ENCODE assay signal across 22 cellular contexts in genomic region chr9:136466155-136466541, GRCh38. TPM values are rescaled to one million over a fixed set of nuclear protein-coding genes. Genes with fewer than 3 reads are reported as not detected.
A peak's percentile ranks its signal among the peaks of the same experiment; 100 is the strongest.
DNase-seq lines count a peak whose midpoint lies in the region; ATAC-seq, FAIRE-seq and TF ChIP-seq lines count a peak whose summit lies in the region.
"Had no signal": no experiment of that assay in that cellular context is flagged by ENCODE, and none has a peak within 500 bp of the region (broad histone marks: within the 10 kb centered on the region; RNA-seq: fewer than 3 reads in every experiment).

No MANE protein-coding gene starts in this region.

- intact Hi-C loops in mammary epithelial cell (cut with micrococcal nuclease) (no loop called here), MCF 10A (cut with micrococcal nuclease) (no loop called here), K562 (cut with micrococcal nuclease) (no loop called here)

- CTCF ChIA-PET in mammary epithelial cell (lab: Charles Lee; ENCODE audit: low non-redundant PET) (no interaction called here), MCF 10A (lab: Yijun Ruan, JAX) (no interaction called here), RWPE1 (lab: Yijun Ruan, JAX) (no interaction called here), K562 (lab: Yijun Ruan, JAX; ENCODE audit: low intra/inter-chr PET ratio) (no interaction called here)

- in situ Hi-C loops in mammary epithelial cell (cut with MboI; ENCODE audit: low sequenced_read_pairs in 2 of 2): no loop called here
- in situ Hi-C loops in K562 (cut with MboI): no loop called here

- H3K9me1 ChIP-seq in K562 (ENCODE audit: control insufficient read depth, insufficient read depth, low read length): no peaks in the 10 kb centered on the region

- no peaks in the 10 kb centered on the region for H3K27me3 Mint-ChIP-seq in MCF 10A (ENCODE audit: insufficient read depth, unreplicated experiment)
- H3K27me3 Mint-ChIP-seq: B cell; CD4-positive, CD25-positive, alpha-beta regulatory T cell had no signal

- FAIRE-seq in K562 (lab: Jason Lieb, UNC): no peak
- FAIRE-seq: A204.1, G401.6, GM18507, H54 had no signal

- 97% methylated on average over 26 of the region's 30 CpGs for WGBS in mammary epithelial cell (ENCODE audit: low coverage, missing lambda C conversion rate)
- WGBS in K562 (ENCODE audit: insufficient coverage, low coverage, missing lambda C conversion rate): 95% methylated on average over 17 of the region's 30 CpGs

- BruUV-seq in mammary epithelial cell (replicated peaks; lab: Mats Ljungman, UMichigan) (TSS peak; percentile 22), MCF 10A (replicated peaks; lab: Mats Ljungman, UMichigan) (no TSS peak), K562 (replicated peaks; lab: Mats Ljungman, UMichigan) (no TSS peak)

- no peaks in the 10 kb centered on the region for H3K4me1 Mint-ChIP-seq in MCF 10A (ENCODE audit: insufficient read depth, unreplicated experiment)
- H3K4me1 Mint-ChIP-seq: B cell had no signal

- H3K9ac ChIP-seq in mammary epithelial cell (ENCODE audit: insufficient read depth, low read length): no peak overlapping the region
- H3K9ac ChIP-seq in K562 (ENCODE audit: insufficient read depth in 1 of 2, low read depth in 2 of 2, low read length in 2 of 2): no peak overlapping the region
- H3K9ac ChIP-seq: BLaER1 had no signal

- H3K27me3 ChIP-seq in mammary epithelial cell (ENCODE audit: insufficient read depth, low read length): no peaks in the 10 kb centered on the region
- no peaks in the 10 kb centered on the region for H3K27me3 ChIP-seq in K562 (ENCODE audit: control insufficient read depth in 2 of 2, insufficient read depth in 2 of 2, low read length in 2 of 2)
- H3K27me3 ChIP-seq: BLaER1 had no signal

- H3K27ac Mint-ChIP-seq in MCF 10A (ENCODE audit: low read depth, unreplicated experiment): no peak overlapping the region
- H3K27ac Mint-ChIP-seq: B cell; CD8-positive, alpha-beta T cell; HFFc6 had no signal

- dilution Hi-C loops in mammary epithelial cell (cut with HindIII; ENCODE audit: low sequenced_read_pairs): no loop called here

- H3K4me1 ChIP-seq in mammary epithelial cell (ENCODE audit: insufficient read depth, low read length) (no peaks in the 10 kb centered on the region), K562 (replicated peaks in 1 of 2; ENCODE audit: control insufficient read depth in 2 of 2, insufficient read depth in 2 of 2, low read length in 2 of 2) (peaks cover 0 to 7% of the 10 kb centered on the region in 2 experiments; a peak in 3 of 5 replicates)
- H3K4me1 ChIP-seq: BLaER1, Caco-2, HAP-1 had no signal

- TF ChIP-seq POLR2A in K562 (conservative IDR thresholded peaks at IDR 0.05): no peak

- H3K4me3 Mint-ChIP-seq in MCF 10A (ENCODE audit: unreplicated experiment): no peak overlapping the region
- H3K4me3 Mint-ChIP-seq: B cell; CD4-positive, CD25-positive, alpha-beta regulatory T cell; CD8-positive, alpha-beta T cell; HFFc6 had no signal

- H3K9me3 Mint-ChIP-seq in MCF 10A (ENCODE audit: unreplicated experiment): no peaks in the 10 kb centered on the region
- H3K9me3 Mint-ChIP-seq: CD4-positive, CD25-positive, alpha-beta regulatory T cell; CD8-positive, alpha-beta T cell; HFFc6 had no signal

- TF ChIP-seq CTCF in mammary epithelial cell (conservative IDR thresholded peaks at IDR 0.05 in 1 of 2, IDR thresholded peaks at IDR 0.05 in 1 of 2; ENCODE audit: extremely low read depth in 1 of 2, insufficient read depth in 1 of 2, low read depth in 1 of 2, low read length in 2 of 2) (no peak), MCF 10A (IDR thresholded peaks at IDR 0.05; ENCODE audit: unreplicated experiment) (no peak), RWPE1 (conservative IDR thresholded peaks at IDR 0.05; ENCODE audit: low read depth) (no peak), K562 (IDR thresholded peaks at IDR 0.05 in 2 of 3, conservative IDR thresholded peaks at IDR 0.05 in 1 of 3; ENCODE audit: insufficient read depth in 2 of 3, low read depth in 1 of 3, low read length in 3 of 3) (no peak)

- TF ChIP-seq RAD21 in K562 (CRISPR knock-in tag; conservative IDR thresholded peaks at IDR 0.05 in 1 of 2, IDR thresholded peaks at IDR 0.05 in 1 of 2): no peak

- DNase-seq in mammary epithelial cell (no peak), MCF 10A (ENCODE audit: unreplicated experiment) (no peak), RWPE1 (ENCODE audit: low spot score) (no peak), K562 (ENCODE audit: extremely low read depth in 1 of 4, low spot score in 3 of 4) (no peak), hepatic stellate cell (ENCODE audit: low spot score) (no peak)
- DNase-seq: Caco-2; CD4-positive, CD25-positive, alpha-beta regulatory T cell; CD8-positive, alpha-beta T cell; DMS153; DND-41; GOT3; HFFc6 had no signal

- H3K79me2 ChIP-seq in mammary epithelial cell (ENCODE audit: insufficient read depth, low read length) (peaks cover 63% of the 10 kb centered on the region), K562 (ENCODE audit: control insufficient read depth, insufficient read depth, low read length) (peaks cover 17% of the 10 kb centered on the region; the same call in 1 of the 3 replicates)

- ATAC-seq in K562 (no peak), GM21737 (IDR thresholded peaks at IDR 0.05; ENCODE audit: unreplicated experiment) (no peak)
- ATAC-seq: CD8-positive, alpha-beta T cell had no signal

- H3K27ac ChIP-seq in mammary epithelial cell (ENCODE audit: insufficient read depth, low read depth, low read length): no peak overlapping the region
- peak overlapping the region; percentile 6; the same call in 1 of the 2 replicates for H3K27ac ChIP-seq in RWPE1
- H3K27ac ChIP-seq in K562 (ENCODE audit: extremely low read depth, low read depth, low read length): no peak overlapping the region
- H3K27ac ChIP-seq: 22Rv1, BLaER1, C4-2B had no signal

- no peak for TF ChIP-seq EP300 in K562 (IDR thresholded peaks at IDR 0.05; ENCODE audit: low read length)

- H3K9me3 ChIP-seq in mammary epithelial cell (replicated peaks; ENCODE audit: insufficient read depth, low read length): no peaks in the 10 kb centered on the region
- no peaks in the 10 kb centered on the region for H3K9me3 ChIP-seq in K562 (replicated peaks; ENCODE audit: control insufficient read depth, insufficient read depth, low read depth, low read length)
- H3K9me3 ChIP-seq: BLaER1, Caco-2, HAP-1 had no signal

- H2AFZ ChIP-seq in mammary epithelial cell (ENCODE audit: low read depth, low read length) (no peak overlapping the region), K562 (ENCODE audit: low read depth, low read length) (no peak overlapping the region)

- peaks cover 49% of the 10 kb centered on the region for H3K36me3 ChIP-seq in mammary epithelial cell (ENCODE audit: insufficient read depth, low read length)
- H3K36me3 ChIP-seq in K562 (ENCODE audit: control insufficient read depth, insufficient read depth, low read length): peaks cover 97% of the 10 kb centered on the region

- no peak overlapping the region for H3K4me2 ChIP-seq in mammary epithelial cell (ENCODE audit: insufficient read depth, low read depth, low read length)
- no peak overlapping the region for H3K4me2 ChIP-seq in K562 (ENCODE audit: insufficient read depth, low read length)
- H3K4me2 ChIP-seq: BLaER1 had no signal

- H3K4me3 ChIP-seq in mammary epithelial cell (replicated peaks in 1 of 3; ENCODE audit: insufficient read depth in 1 of 3, low read depth in 2 of 3, low read length in 3 of 3) (no peak overlapping the region), K562 (no peak overlapping the region)
- H3K4me3 ChIP-seq: BLaER1, HAP-1 had no signal

- H4K20me1 ChIP-seq in mammary epithelial cell (ENCODE audit: insufficient read depth, low read length): no peaks in the 10 kb centered on the region
- peaks cover 16% of the 10 kb centered on the region for H4K20me1 ChIP-seq in K562 (replicated peaks; ENCODE audit: control insufficient read depth, insufficient read depth, low read length)

- POLR2A ChIA-PET in MCF 10A (lab: Yijun Ruan, JAX) (no interaction called here), RWPE1 (lab: Yijun Ruan, JAX; ENCODE audit: low non-redundant PET) (no interaction called here), K562 (lab: Yijun Ruan, JAX) (interaction anchor here (0.5 kb wide), 1 partner anchor 15 kb away, joined by 3 read pairs; no protein-coding TSS in a partner anchor)

- peaks cover 96% of the 10 kb centered on the region for H3K36me3 Mint-ChIP-seq in MCF 10A (ENCODE audit: insufficient read depth, unreplicated experiment)

RNA-seq across cellular contexts. Expression of gene SEC16A, which starts 16.7 kb away (rescaled TPM):
- total RNA-seq in mammary epithelial cell (100 to 1,000 TPM in 1 of 2 donors, 10 to 100 TPM in 1; 66.0 to 106 TPM), MCF 10A (2022) (85.8 and 88.8 TPM in 2 replicates), K562 (2014; rRNA removed) (17.1 and 20.1 TPM in 2 replicates), K562 (2014; rRNA removed; fragmentation: Illumina TruSeq; extraction: Trizol) (9.1 and 9.3 TPM in 2 replicates), K562 (2015; rRNA removed; fragmentation: Illumina TruSeq; extraction: Trizol) (8.7 and 11.1 TPM in 2 replicates), K562 (2021) (56.1 and 62.8 TPM in 2 replicates)
- polyA plus RNA-seq in mammary epithelial cell (23.9 TPM), K562 (2011; rRNA removed) (14.0 and 25.1 TPM in 2 replicates), K562 (2014; fragmentation: Illumina TruSeq; extraction: Trizol) (44.6 and 47.6 TPM in 2 replicates), K562 (2014; fragmentation: Nextera tagmentation; extraction: Ambion mirVana) (10 to 100 TPM in 1 of 2 experiments, 1 to 10 TPM in 1; 8.3 to 12.0 TPM), K562 (2014; rRNA removed) (30.9 and 32.2 TPM in 2 replicates)
- polyA minus RNA-seq in mammary epithelial cell: 125 TPM
- total RNA-seq in K562 (2011; cell fraction: chromatin; rRNA removed; ENCODE audit: low replicate concordance): 131 and 191 TPM in 2 replicates
- total RNA-seq in K562 (2011; cell fraction: nucleolus; rRNA removed): 87.9 and 99.6 TPM in 2 replicates
- 87.4 and 93.4 TPM in 2 replicates for total RNA-seq in K562 (2011; cell fraction: nucleoplasm; rRNA removed)
- polyA plus RNA-seq in K562 (2011; cell fraction: cytosol; rRNA removed): 14.1 and 19.3 TPM in 2 replicates
- 83.4 and 92.4 TPM in 2 replicates for polyA plus RNA-seq in K562 (2011; cell fraction: nucleus; rRNA removed)
- 40.9 and 50.7 TPM in 2 replicates for polyA plus RNA-seq in K562 (2012)
- polyA minus RNA-seq in K562 (2011; rRNA and poly(A)+ RNA removed): 9.3 and 13.0 TPM in 2 replicates
- polyA minus RNA-seq in K562 (2011; cell fraction: cytosol; rRNA and poly(A)+ RNA removed): 32.1 and 45.6 TPM in 2 replicates
- polyA minus RNA-seq in K562 (2011; cell fraction: nucleus; rRNA and poly(A)+ RNA removed): 19.7 and 31.5 TPM in 2 replicates

RNA-seq across cellular contexts. Expression of gene INPP5E, which starts 26.5 kb away (rescaled TPM):
- total RNA-seq in mammary epithelial cell: 10 to 100 TPM in 1 of 2 donors, 1 to 10 TPM in 1; 7.8 to 15.9 TPM
- 6.6 TPM for polyA plus RNA-seq in mammary epithelial cell
- polyA minus RNA-seq in mammary epithelial cell: 8.7 TPM
- 16.3 and 17.4 TPM in 2 replicates for total RNA-seq in MCF 10A (2022)
- 37.0 and 74.1 TPM in 2 replicates for total RNA-seq in K562 (2011; cell fraction: chromatin; rRNA removed; ENCODE audit: low replicate concordance)
- total RNA-seq in K562 (2011; cell fraction: nucleolus; rRNA removed): 37.7 and 43.0 TPM in 2 replicates
- 29.3 and 32.3 TPM in 2 replicates for total RNA-seq in K562 (2011; cell fraction: nucleoplasm; rRNA removed)
- 8.8 and 11.1 TPM in 2 replicates for total RNA-seq in K562 (2014; rRNA removed)
- total RNA-seq in K562 (2014; rRNA removed; fragmentation: Illumina TruSeq; extraction: Trizol): 2.5 and 2.9 TPM in 2 replicates
- total RNA-seq in K562 (2015; rRNA removed; fragmentation: Illumina TruSeq; extraction: Trizol): 5.4 and 5.7 TPM in 2 replicates
- total RNA-seq in K562 (2021): 16.3 and 17.4 TPM in 2 replicates
- polyA plus RNA-seq in K562 (2011; rRNA removed): 4.4 and 6.8 TPM in 2 replicates
- 4.8 and 9.1 TPM in 2 replicates for polyA plus RNA-seq in K562 (2011; cell fraction: cytosol; rRNA removed)
- polyA plus RNA-seq in K562 (2011; cell fraction: nucleus; rRNA removed): 52.4 and 74.6 TPM in 2 replicates
- 9.4 and 14.3 TPM in 2 replicates for polyA plus RNA-seq in K562 (2012)
- 4.9 and 8.4 TPM in 2 replicates for polyA plus RNA-seq in K562 (2014; fragmentation: Illumina TruSeq; extraction: Trizol)
- under 1 TPM; 0.38 to 0.56 TPM for polyA plus RNA-seq in K562 (2014; fragmentation: Nextera tagmentation; extraction: Ambion mirVana)
- polyA plus RNA-seq in K562 (2014; rRNA removed): 14.1 and 15.1 TPM in 2 replicates
- polyA minus RNA-seq in K562 (2011; rRNA and poly(A)+ RNA removed): 1.9 and 2.4 TPM in 2 replicates
- polyA minus RNA-seq in K562 (2011; cell fraction: cytosol; rRNA and poly(A)+ RNA removed): 3.7 and 3.8 TPM in 2 replicates
- polyA minus RNA-seq in K562 (2011; cell fraction: nucleus; rRNA and poly(A)+ RNA removed): 10.7 and 12.0 TPM in 2 replicates

RNA-seq across cellular contexts. Expression of gene PMPCA, which starts 55.7 kb away (rescaled TPM):
- total RNA-seq in mammary epithelial cell (10 to 100 TPM; 41.7 to 68.8 TPM), MCF 10A (2022) (66.0 and 66.3 TPM in 2 replicates), K562 (2014; rRNA removed) (86.6 and 111 TPM in 2 replicates), K562 (2014; rRNA removed; fragmentation: Illumina TruSeq; extraction: Trizol) (82.4 and 104 TPM in 2 replicates), K562 (2015; rRNA removed; fragmentation: Illumina TruSeq; extraction: Trizol) (66.6 and 67.5 TPM in 2 replicates), K562 (2021) (118 and 139 TPM in 2 replicates)
- polyA plus RNA-seq in mammary epithelial cell (69.4 TPM), K562 (2011; rRNA removed) (114 and 119 TPM in 2 replicates), K562 (2014; fragmentation: Illumina TruSeq; extraction: Trizol) (99.8 and 122 TPM in 2 replicates), K562 (2014; fragmentation: Nextera tagmentation; extraction: Ambion mirVana) (10 to 100 TPM; 23.9 to 30.0 TPM), K562 (2014; rRNA removed) (129 and 143 TPM in 2 replicates)
- 47.2 TPM for polyA minus RNA-seq in mammary epithelial cell
- 255 and 404 TPM in 2 replicates for total RNA-seq in K562 (2011; cell fraction: chromatin; rRNA removed; ENCODE audit: low replicate concordance)
- total RNA-seq in K562 (2011; cell fraction: nucleolus; rRNA removed): 209 and 247 TPM in 2 replicates
- total RNA-seq in K562 (2011; cell fraction: nucleoplasm; rRNA removed): 203 and 214 TPM in 2 replicates
- 102 and 129 TPM in 2 replicates for polyA plus RNA-seq in K562 (2011; cell fraction: cytosol; rRNA removed)
- 346 and 387 TPM in 2 replicates for polyA plus RNA-seq in K562 (2011; cell fraction: nucleus; rRNA removed)
- 65.8 and 181 TPM in 2 replicates for polyA plus RNA-seq in K562 (2012)
- polyA minus RNA-seq in K562 (2011; rRNA and poly(A)+ RNA removed): 81.4 and 83.2 TPM in 2 replicates
- polyA minus RNA-seq in K562 (2011; cell fraction: cytosol; rRNA and poly(A)+ RNA removed): 40.2 and 43.4 TPM in 2 replicates
- 68.0 and 90.1 TPM in 2 replicates for polyA minus RNA-seq in K562 (2011; cell fraction: nucleus; rRNA and poly(A)+ RNA removed)

RNA-seq across cellular contexts. Expression of gene ENTR1, which starts 55.7 kb away (rescaled TPM):
- total RNA-seq in mammary epithelial cell (10 to 100 TPM; 28.5 to 62.0 TPM), MCF 10A (2022) (58.9 and 82.2 TPM in 2 replicates), K562 (2014; rRNA removed) (79.0 and 88.8 TPM in 2 replicates), K562 (2014; rRNA removed; fragmentation: Illumina TruSeq; extraction: Trizol) (38.1 and 38.3 TPM in 2 replicates), K562 (2015; rRNA removed; fragmentation: Illumina TruSeq; extraction: Trizol) (61.3 and 65.5 TPM in 2 replicates), K562 (2021) (101 and 104 TPM in 2 replicates)
- polyA plus RNA-seq in mammary epithelial cell (37.1 TPM), K562 (2011; rRNA removed) (77.3 and 92.6 TPM in 2 replicates), K562 (2014; fragmentation: Illumina TruSeq; extraction: Trizol) (72.6 and 75.9 TPM in 2 replicates), K562 (2014; fragmentation: Nextera tagmentation; extraction: Ambion mirVana) (1 to 10 TPM; 6.7 to 9.6 TPM), K562 (2014; rRNA removed) (106 and 108 TPM in 2 replicates)
- polyA minus RNA-seq in mammary epithelial cell: 38.7 TPM
- 129 and 278 TPM in 2 replicates for total RNA-seq in K562 (2011; cell fraction: chromatin; rRNA removed; ENCODE audit: low replicate concordance)
- total RNA-seq in K562 (2011; cell fraction: nucleolus; rRNA removed): 185 and 197 TPM in 2 replicates
- total RNA-seq in K562 (2011; cell fraction: nucleoplasm; rRNA removed): 143 and 151 TPM in 2 replicates
- 45.3 and 59.9 TPM in 2 replicates for polyA plus RNA-seq in K562 (2011; cell fraction: cytosol; rRNA removed)
- polyA plus RNA-seq in K562 (2011; cell fraction: nucleus; rRNA removed): 432 and 490 TPM in 2 replicates
- 54.6 and 62.9 TPM in 2 replicates for polyA plus RNA-seq in K562 (2012)
- 19.2 and 21.9 TPM in 2 replicates for polyA minus RNA-seq in K562 (2011; rRNA and poly(A)+ RNA removed)
- 33.9 and 46.1 TPM in 2 replicates for polyA minus RNA-seq in K562 (2011; cell fraction: cytosol; rRNA and poly(A)+ RNA removed)
- 76.5 and 84.3 TPM in 2 replicates for polyA minus RNA-seq in K562 (2011; cell fraction: nucleus; rRNA and poly(A)+ RNA removed)
